Comparison of ENCODE assay signal across 27 cellular contexts in genomic region chr6:87897581-87898147, GRCh38.
DNase-seq lines count a peak whose midpoint lies in the region; ATAC-seq and TF ChIP-seq lines count a peak whose summit lies in the region.
"Had no signal": no experiment of that assay in that cellular context is flagged by ENCODE, and none has a peak within 500 bp of the region (broad histone marks: within the 10 kb centered on the region; RNA-seq: fewer than 3 reads in every experiment).

No MANE protein-coding gene starts in this region.

- intact Hi-C loops in naive thymus-derived CD4-positive, alpha-beta T cell (cut with micrococcal nuclease) = no loop called here
- intact Hi-C loops in esophagus muscularis mucosa (cut with DNase I) = no loop called here

- H3K27ac Mint-ChIP-seq in naive thymus-derived CD4-positive, alpha-beta T cell = no peak overlapping the region
- H3K27ac Mint-ChIP-seq: activated CD4-positive, alpha-beta memory T cell treated with anti-CD3 and anti-CD28 coated beads, Interleukin-2, amount 10 ng/mL, durations not matched to agents 7 days and 5 days; activated naive CD4-positive, alpha-beta T cell treated with anti-CD3 and anti-CD28 coated beads, Interleukin-2, amount 10 ng/mL, durations not matched to agents 7 days and 5 days; nephron progenitor cell; stimulated activated naive B cell treated with anti-CD40 and anti-IgM and Interleukin-4, amounts not matched to agents 10 μg/mL and 1 μg/mL and 100 μg/mL, for 72 hours; type B pancreatic cell had no signal

- no peak overlapping the region for H2BK5ac ChIP-seq in mesenchymal stem cell (ENCODE audit: low read depth, low read length, poor library complexity, severe bottlenecking)

- no peak for TF ChIP-seq CTCF in fibroblast of mammary gland (conservative IDR thresholded peaks at IDR 0.05; ENCODE audit: control insufficient read depth, insufficient read depth, low read depth, low read length)
- TF ChIP-seq CTCF in esophagus muscularis mucosa (IDR thresholded peaks at IDR 0.05) = no peak

- no peaks in the 10 kb centered on the region for H3K79me1 ChIP-seq in mesenchymal stem cell (replicated peaks; ENCODE audit: low read length, poor library complexity, severe bottlenecking)

- H3K4ac ChIP-seq in mesenchymal stem cell (ENCODE audit: low read depth in 1 of 2, low read length in 2 of 2) = no peak overlapping the region

- no peak overlapping the region for H3K4me3 Mint-ChIP-seq in naive thymus-derived CD4-positive, alpha-beta T cell
- H3K4me3 Mint-ChIP-seq: activated CD4-positive, alpha-beta memory T cell treated with anti-CD3 and anti-CD28 coated beads, Interleukin-2, amount 10 ng/mL, durations not matched to agents 7 days and 5 days; activated naive CD4-positive, alpha-beta T cell treated with anti-CD3 and anti-CD28 coated beads, Interleukin-2, amount 10 ng/mL, durations not matched to agents 7 days and 5 days; brain; CD14-positive monocyte; nephron progenitor cell; stimulated activated naive B cell treated with anti-CD40 and anti-IgM and Interleukin-4, amounts not matched to agents 10 μg/mL and 1 μg/mL and 100 μg/mL, for 72 hours; type B pancreatic cell had no signal

- no peak overlapping the region for H2BK120ac ChIP-seq in mesenchymal stem cell (ENCODE audit: low read depth, low read length)

- H3K36me3 ChIP-seq in Karpas-422 (ENCODE audit: insufficient read depth, low read length) = no peaks in the 10 kb centered on the region
- H3K36me3 ChIP-seq in adipocyte (ENCODE audit: control insufficient read depth, insufficient read depth, low read length, severe bottlenecking) = no peaks in the 10 kb centered on the region
- no peaks in the 10 kb centered on the region for H3K36me3 ChIP-seq in mesenchymal stem cell (ENCODE audit: control insufficient read depth in 1 of 2, insufficient read depth in 2 of 2, low read depth in 1 of 2, low read length in 2 of 2)
- H3K36me3 ChIP-seq in naive thymus-derived CD4-positive, alpha-beta T cell (ENCODE audit: control insufficient read depth in 2 of 3, insufficient read depth in 3 of 3, low read length in 3 of 3) = no peaks in the 10 kb centered on the region
- H3K36me3 ChIP-seq in esophagus muscularis mucosa = no peaks in the 10 kb centered on the region
- H3K36me3 ChIP-seq: gastroesophageal sphincter, ovary had no signal

- H3K9ac ChIP-seq in Karpas-422 (ENCODE audit: low read length) (no peak overlapping the region), adipocyte (ENCODE audit: low read length) (no peak overlapping the region), mesenchymal stem cell (ENCODE audit: low read length) (no peak overlapping the region)

- no peak overlapping the region for H2BK12ac ChIP-seq in mesenchymal stem cell (ENCODE audit: low read length in 2 of 2)

- H3K18ac ChIP-seq in mesenchymal stem cell (ENCODE audit: low read depth in 1 of 2, low read length in 2 of 2) = no peak overlapping the region

- H3K27me3 Mint-ChIP-seq in naive thymus-derived CD4-positive, alpha-beta T cell = no peaks in the 10 kb centered on the region
- H3K27me3 Mint-ChIP-seq: brain, type B pancreatic cell had no signal

- H3K9me3 Mint-ChIP-seq in naive thymus-derived CD4-positive, alpha-beta T cell = no peaks in the 10 kb centered on the region
- H3K9me3 Mint-ChIP-seq: activated CD4-positive, alpha-beta memory T cell treated with anti-CD3 and anti-CD28 coated beads, Interleukin-2, amount 10 ng/mL, durations not matched to agents 7 days and 5 days; activated naive CD4-positive, alpha-beta T cell treated with anti-CD3 and anti-CD28 coated beads, Interleukin-2, amount 10 ng/mL, durations not matched to agents 7 days and 5 days; CD14-positive monocyte; nephron progenitor cell; stimulated activated naive B cell treated with anti-CD40 and anti-IgM and Interleukin-4, amounts not matched to agents 10 μg/mL and 1 μg/mL and 100 μg/mL, for 72 hours; type B pancreatic cell had no signal

- H2AFZ ChIP-seq in Karpas-422 (ENCODE audit: low read length) (no peak overlapping the region), mesenchymal stem cell (ENCODE audit: low read depth, low read length) (no peak overlapping the region)

- H3K4me1 ChIP-seq in Karpas-422 (ENCODE audit: low read length) (peaks cover 23% of the 10 kb centered on the region), adipocyte (ENCODE audit: control insufficient read depth, insufficient read depth, low read length) (no peaks in the 10 kb centered on the region), mesenchymal stem cell (ENCODE audit: control insufficient read depth, insufficient read depth, low read depth, low read length) (no peaks in the 10 kb centered on the region), esophagus muscularis mucosa (peaks cover 0 to 14% (median 12%) of the 10 kb centered on the region in 4 donors)
- no peaks in the 10 kb centered on the region for H3K4me1 ChIP-seq in naive thymus-derived CD4-positive, alpha-beta T cell (ENCODE audit: control insufficient read depth in 2 of 2, insufficient read depth in 2 of 2, low read length in 2 of 2)

- POLR2A ChIA-PET in naive thymus-derived CD4-positive, alpha-beta T cell (lab: Charles Lee) = no interaction called here

- H3K9me3 ChIP-seq in Karpas-422 (ENCODE audit: low read length) = no peaks in the 10 kb centered on the region
- H3K9me3 ChIP-seq in adipocyte (ENCODE audit: control insufficient read depth, low read length) = no peaks in the 10 kb centered on the region
- H3K9me3 ChIP-seq in mesenchymal stem cell (ENCODE audit: control insufficient read depth, low read length) = no peaks in the 10 kb centered on the region
- H3K9me3 ChIP-seq in naive thymus-derived CD4-positive, alpha-beta T cell (ENCODE audit: control insufficient read depth in 2 of 3, low read length in 3 of 3) = no peaks in the 10 kb centered on the region
- H3K9me3 ChIP-seq in esophagus muscularis mucosa = no peaks in the 10 kb centered on the region
- H3K9me3 ChIP-seq: gastroesophageal sphincter, ovary had no signal

- 86% methylated on average over 3 of the region's 4 CpGs for WGBS in mesenchymal stem cell
- 42% methylated on average over 4 of the region's 4 CpGs for WGBS in esophagus muscularis mucosa

- no peaks in the 10 kb centered on the region for H3K79me2 ChIP-seq in Karpas-422 (ENCODE audit: low read length)

- no peak overlapping the region for H4K91ac ChIP-seq in mesenchymal stem cell (ENCODE audit: low read length)

- H3K36me3 Mint-ChIP-seq in naive thymus-derived CD4-positive, alpha-beta T cell = no peaks in the 10 kb centered on the region
- H3K36me3 Mint-ChIP-seq: activated naive CD4-positive, alpha-beta T cell treated with anti-CD3 and anti-CD28 coated beads, Interleukin-2, amount 10 ng/mL, durations not matched to agents 7 days and 5 days; brain; CD14-positive monocyte; stimulated activated naive B cell treated with anti-CD40 and anti-IgM and Interleukin-4, amounts not matched to agents 10 μg/mL and 1 μg/mL and 100 μg/mL, for 72 hours; type B pancreatic cell had no signal

- ATAC-seq in naive thymus-derived CD4-positive, alpha-beta T cell = no peak
- ATAC-seq: gastroesophageal sphincter; Right ventricle myocardium inferior; stimulated activated naive B cell treated with anti-CD40 and anti-IgM and Interleukin-4, amounts not matched to agents 10 μg/mL and 1 μg/mL and 100 μg/mL, for 72 hours had no signal

- no peak overlapping the region for H2AK5ac ChIP-seq in mesenchymal stem cell (ENCODE audit: low read length, severe bottlenecking)

- H3K4me2 ChIP-seq in Karpas-422 (ENCODE audit: low read depth, low read length, poor library complexity, severe bottlenecking) = peak overlapping the region; percentile 30
- no peak overlapping the region for H3K4me2 ChIP-seq in mesenchymal stem cell (ENCODE audit: low read length, poor library complexity, severe bottlenecking)

- H4K8ac ChIP-seq in mesenchymal stem cell (ENCODE audit: low read length) = no peak overlapping the region

- peak overlapping the region; percentile 73 for H3K27ac ChIP-seq in Karpas-422 (ENCODE audit: low read length)
- no peak overlapping the region for H3K27ac ChIP-seq in mesenchymal stem cell (ENCODE audit: low read length, poor library complexity, severe bottlenecking)
- no peak overlapping the region for H3K27ac ChIP-seq in naive thymus-derived CD4-positive, alpha-beta T cell (ENCODE audit: low read depth, low read length)
- H3K27ac ChIP-seq in esophagus muscularis mucosa (replicated peaks in 1 of 4) = no peak overlapping the region
- no peak overlapping the region for H3K27ac ChIP-seq in substantia nigra (ENCODE audit: low read depth, low read length, poor library complexity, severe bottlenecking)
- H3K27ac ChIP-seq: gastroesophageal sphincter, ovary had no signal

- no peaks in the 10 kb centered on the region for H4K20me1 ChIP-seq in Karpas-422 (ENCODE audit: insufficient read depth, low read depth, low read length)

- CTCF ChIA-PET in naive thymus-derived CD4-positive, alpha-beta T cell (lab: Charles Lee) = interaction anchor here (0.7 kb wide), 1 partner anchor 854 kb away, joined by 3 read pairs; no protein-coding TSS in a partner anchor

- H3K27me3 ChIP-seq in Karpas-422 (ENCODE audit: low read length) = no peaks in the 10 kb centered on the region
- H3K27me3 ChIP-seq in adipocyte (replicated peaks; ENCODE audit: control insufficient read depth, insufficient read depth, low read length) = peaks cover 21% of the 10 kb centered on the region
- peaks cover 0 to 31% of the 10 kb centered on the region in 2 experiments for H3K27me3 ChIP-seq in mesenchymal stem cell (ENCODE audit: control insufficient read depth in 1 of 2, insufficient read depth in 1 of 2, low read length in 2 of 2)
- no peaks in the 10 kb centered on the region for H3K27me3 ChIP-seq in naive thymus-derived CD4-positive, alpha-beta T cell (ENCODE audit: control insufficient read depth in 2 of 2, insufficient read depth in 2 of 2, low read length in 2 of 2)
- H3K27me3 ChIP-seq in esophagus muscularis mucosa = no peaks in the 10 kb centered on the region
- H3K27me3 ChIP-seq: gastroesophageal sphincter, ovary had no signal

- TF ChIP-seq EP300 in esophagus muscularis mucosa (IDR thresholded peaks at IDR 0.05) = no peak

- H3K4me3 ChIP-seq in Karpas-422 (ENCODE audit: low read length) = no peak overlapping the region
- H3K4me3 ChIP-seq in adipocyte (ENCODE audit: low read length) = no peak overlapping the region
- no peak overlapping the region for H3K4me3 ChIP-seq in fibroblast of mammary gland (ENCODE audit: control insufficient read depth, low read depth, low read length)
- no peak overlapping the region for H3K4me3 ChIP-seq in mesenchymal stem cell (ENCODE audit: insufficient read depth in 1 of 2, low read depth in 1 of 2, low read length in 2 of 2)
- H3K4me3 ChIP-seq in naive thymus-derived CD4-positive, alpha-beta T cell (ENCODE audit: low read length) = no peak overlapping the region
- H3K4me3 ChIP-seq in esophagus muscularis mucosa = no peak overlapping the region
- H3K4me3 ChIP-seq: gastroesophageal sphincter, ovary had no signal

- no peak overlapping the region for H3K23ac ChIP-seq in mesenchymal stem cell (ENCODE audit: low read length in 2 of 2)

- TF ChIP-seq POLR2A in esophagus muscularis mucosa (IDR thresholded peaks at IDR 0.05; ENCODE audit: low read depth) = no peak

- no peaks in the 10 kb centered on the region for H3K9me2 ChIP-seq in Karpas-422 (replicated peaks; ENCODE audit: insufficient read depth, low read length)

- no peaks in the 10 kb centered on the region for H3K4me1 Mint-ChIP-seq in naive thymus-derived CD4-positive, alpha-beta T cell
- H3K4me1 Mint-ChIP-seq: activated CD4-positive, alpha-beta memory T cell treated with anti-CD3 and anti-CD28 coated beads, Interleukin-2, amount 10 ng/mL, durations not matched to agents 7 days and 5 days; activated naive CD4-positive, alpha-beta T cell treated with anti-CD3 and anti-CD28 coated beads, Interleukin-2, amount 10 ng/mL, durations not matched to agents 7 days and 5 days had no signal

- no peak overlapping the region for H3K14ac ChIP-seq in mesenchymal stem cell (ENCODE audit: low read length in 2 of 2)

- DNase-seq in Karpas-422 (no peak), adipocyte (ENCODE audit: low read depth) (peak; percentile 30), fibroblast of mammary gland (ENCODE audit: low read depth) (peak; percentile 40), mesenchymal stem cell (no peak), esophagus muscularis mucosa (ENCODE audit: extremely low spot score) (no peak), substantia nigra (lab: John Stamatoyannopoulos, UW) (no peak)
- no peak for DNase-seq in naive thymus-derived CD4-positive, alpha-beta T cell
- DNase-seq: activated CD4-positive, alpha-beta memory T cell treated with anti-CD3 and anti-CD28 coated beads, Interleukin-2, amount 10 ng/mL, durations not matched to agents 7 days and 5 days; activated CD8-positive, alpha-beta memory T cell treated with anti-CD3 and anti-CD28 coated beads, Interleukin-2, amount 50 U/mL, for 48 hours; activated naive CD4-positive, alpha-beta T cell treated with anti-CD3 and anti-CD28 coated beads, Interleukin-2, amount 10 ng/mL, durations not matched to agents 7 days and 5 days; DMS79; effector CD8-positive, alpha-beta T cell; GDM1; hypothalamus; left cardiac atrium; mammary epithelial cell; NCI-H1694; NCI-H510A; nephron progenitor cell; ovary; small intestine; stimulated activated naive B cell treated with anti-CD40 and anti-IgM and Interleukin-4, amounts not matched to agents 10 μg/mL and 1 μg/mL and 100 μg/mL, for 72 hours had no signal

- H2BK15ac ChIP-seq in mesenchymal stem cell (ENCODE audit: low read depth, poor library complexity, severe bottlenecking) = no peak overlapping the region

Comparison
In these comparisons a context has a peak if more than half of its experiments do, and no peak if none do; other contexts are left out.
1. DNase-seq: peak in adipocyte (single experiment) and fibroblast of mammary gland (single experiment); none in Karpas-422 (single experiment), mesenchymal stem cell (single experiment), naive thymus-derived CD4-positive, alpha-beta T cell (0 of 9), esophagus muscularis mucosa (single experiment) and substantia nigra (0 of 49).